1 cellular context compared by ENCODE assay signal in genomic region chr12:132723015-132723763, GRCh38.
TF ChIP-seq lines count a peak whose summit lies in the region.

No MANE protein-coding gene starts in this region.

TF ChIP-seq in HepG2, 621 proteins besides CTCF, POLR2A, EP300 and RAD21:
- TF ChIP-seq THAP8 (CRISPR knock-in tag; IDR thresholded peaks at IDR 0.05; ENCODE audit: borderline replicate concordance) (no peak), MEIS1 (CRISPR knock-in tag; IDR thresholded peaks at IDR 0.05; ENCODE audit: borderline replicate concordance) (no peak), DRAP1 (CRISPR knock-in tag; IDR thresholded peaks at IDR 0.05) (no peak), MBD4 (IDR thresholded peaks at IDR 0.05; ENCODE audit: borderline replicate concordance, low read length) (no peak), HDAC1 (CRISPR knock-in tag; IDR thresholded peaks at IDR 0.05) (no peak), HOXA3 (CRISPR knock-in tag; IDR thresholded peaks at IDR 0.05) (no peak), ZKSCAN1 (IDR thresholded peaks at IDR 0.05; ENCODE audit: low read length) (no peak), JUNB (CRISPR knock-in tag; IDR thresholded peaks at IDR 0.05; ENCODE audit: borderline replicate concordance) (no peak), ZBTB44 (CRISPR knock-in tag; IDR thresholded peaks at IDR 0.05) (no peak), AGO2 (optimal IDR thresholded peaks at IDR 0.05; ENCODE audit: low read depth, low read length) (peak; percentile 87), KAT8 (CRISPR knock-in tag; IDR thresholded peaks at IDR 0.05) (no peak), LBX2 (CRISPR knock-in tag; IDR thresholded peaks at IDR 0.05; ENCODE audit: borderline replicate concordance) (no peak), ZNF790 (CRISPR knock-in tag; IDR thresholded peaks at IDR 0.05; ENCODE audit: borderline replicate concordance) (no peak), TFAP4 (IDR thresholded peaks at IDR 0.05; ENCODE audit: borderline replicate concordance, low read depth) (no peak), FOXC1 (CRISPR knock-in tag; IDR thresholded peaks at IDR 0.05; ENCODE audit: borderline replicate concordance) (no peak), NR2F6 (IDR thresholded peaks at IDR 0.05) (no peak), NR2F6 (CRISPR knock-in tag; IDR thresholded peaks at IDR 0.05) (no peak), GLMP (CRISPR knock-in tag; IDR thresholded peaks at IDR 0.05; ENCODE audit: borderline replicate concordance) (no peak), ZKSCAN5 (CRISPR knock-in tag; IDR thresholded peaks at IDR 0.05) (no peak), FOXP1 (IDR thresholded peaks at IDR 0.05) (no peak), FOXP1 (CRISPR knock-in tag; IDR thresholded peaks at IDR 0.05) (no peak), MYPOP (CRISPR knock-in tag; IDR thresholded peaks at IDR 0.05) (no peak), STAG1 (CRISPR knock-in tag; IDR thresholded peaks at IDR 0.05) (no peak), ZNF7 (CRISPR knock-in tag; IDR thresholded peaks at IDR 0.05) (no peak), RBM22 (optimal IDR thresholded peaks at IDR 0.05; ENCODE audit: low read length) (peak; percentile 34), KDM3A (CRISPR knock-in tag; IDR thresholded peaks at IDR 0.05; ENCODE audit: low read depth) (no peak), KLF9 (CRISPR knock-in tag; IDR thresholded peaks at IDR 0.05; ENCODE audit: low read depth) (no peak), POLR2G (IDR thresholded peaks at IDR 0.05; ENCODE audit: low read depth, low read length) (peak; percentile 42; the same call in 1 of the 2 replicates)
